Comparison of ENCODE assay signal across 25 cellular contexts in genomic region chr14:61391119-61391518, GRCh38.
DNase-seq lines count a peak whose midpoint lies in the region; ATAC-seq, FAIRE-seq and TF ChIP-seq lines count a peak whose summit lies in the region.
"Had no signal": no experiment of that assay in that cellular context is flagged by ENCODE, and none has a peak within 500 bp of the region (broad histone marks: within the 10 kb centered on the region; RNA-seq: fewer than 3 reads in every experiment).

No MANE protein-coding gene starts in this region.

- H3K27me3 ChIP-seq in CD4-positive, alpha-beta memory T cell (ENCODE audit: insufficient read depth, low read length): no peaks in the 10 kb centered on the region
- H3K27me3 ChIP-seq: cardiac muscle cell, upper lobe of right lung had no signal

- no peak for ATAC-seq in T-cell (replicated peaks in 1 of 4)
- ATAC-seq: natural killer cell treated with Interleukin-12 subunit alpha and Interleukin-12 subunit beta and Interleukin-15 and Interleukin-18, amount 100 ng/mL, for 72 hours; upper lobe of right lung had no signal

- peaks cover 42% of the 10 kb centered on the region for H3K36me3 Mint-ChIP-seq in activated CD4-positive, alpha-beta T cell treated with anti-CD3 and anti-CD28 coated beads, Interleukin-2, amount 10 ng/mL, durations not matched to agents 24 days and 14 days (ENCODE audit: low read depth)
- peaks cover 17 to 42% of the 10 kb centered on the region in 2 donors for H3K36me3 Mint-ChIP-seq in CD4-positive, alpha-beta memory T cell
- H3K36me3 Mint-ChIP-seq in T-cell: peaks cover 28% of the 10 kb centered on the region

- no peaks in the 10 kb centered on the region for H3K9me3 ChIP-seq in CD4-positive, alpha-beta memory T cell (ENCODE audit: control insufficient read depth in 1 of 2, low read length in 2 of 2)
- H3K9me3 ChIP-seq: upper lobe of right lung had no signal

- peaks cover 100% of the 10 kb centered on the region for H3K4me1 ChIP-seq in CD4-positive, alpha-beta memory T cell (ENCODE audit: insufficient read depth, low read length)

- H3K4me3 ChIP-seq in CD4-positive, alpha-beta memory T cell (ENCODE audit: low read length in 2 of 2): peak overlapping the region in 1 of 2 donors; percentile 47
- H3K4me3 ChIP-seq in astrocyte of the cerebellum (ENCODE audit: low read depth, low read length): no peak overlapping the region
- H3K4me3 ChIP-seq: cardiac muscle cell, upper lobe of right lung had no signal

- POLR2A ChIA-PET in CD4-positive, alpha-beta memory T cell (lab: Charles Lee; ENCODE audit: partially characterized antibody): interaction anchor here (0.7 to 8.8 kb wide), 9 partner anchors 10 to 111 kb away, joined by 3 to 133 read pairs (median 4); partner anchors contain the start of gene PRKCH
- POLR2A ChIA-PET in T-cell (lab: Charles Lee): interaction anchor here in 1 of 2 donors (1.0 kb wide), 1 partner anchor 12 kb away, joined by 3 read pairs; no protein-coding TSS in a partner anchor

- no peaks in the 10 kb centered on the region for H3K27me3 Mint-ChIP-seq in activated CD4-positive, alpha-beta T cell treated with anti-CD3 and anti-CD28 coated beads, Interleukin-2, amount 10 ng/mL, durations not matched to agents 24 days and 14 days
- H3K27me3 Mint-ChIP-seq in CD4-positive, alpha-beta memory T cell: no peaks in the 10 kb centered on the region
- no peaks in the 10 kb centered on the region for H3K27me3 Mint-ChIP-seq in T-cell
- H3K27me3 Mint-ChIP-seq: natural killer cell treated with Interleukin-12 subunit alpha and Interleukin-12 subunit beta and Interleukin-15 and Interleukin-18, amount 100 ng/mL, for 72 hours had no signal

- intact Hi-C loops in activated CD4-positive, alpha-beta T cell treated with anti-CD3 and anti-CD28 coated beads, Interleukin-2, amount 10 ng/mL, durations not matched to agents 24 days and 14 days (cut with micrococcal nuclease): no loop called here
- intact Hi-C loops in CD4-positive, alpha-beta memory T cell (cut with micrococcal nuclease): no loop called here

- TF ChIP-seq CTCF in astrocyte of the cerebellum (IDR thresholded peaks at IDR 0.05; ENCODE audit: low read depth, low read length, missing control alignments) (no peak), GM13977 (IDR thresholded peaks at IDR 0.05; ENCODE audit: extremely low read depth, insufficient read depth, missing control alignments) (no peak)

- no peaks in the 10 kb centered on the region for H3K9me3 Mint-ChIP-seq in activated CD4-positive, alpha-beta T cell treated with anti-CD3 and anti-CD28 coated beads, Interleukin-2, amount 10 ng/mL, durations not matched to agents 24 days and 14 days
- no peaks in the 10 kb centered on the region for H3K9me3 Mint-ChIP-seq in CD4-positive, alpha-beta memory T cell
- no peaks in the 10 kb centered on the region for H3K9me3 Mint-ChIP-seq in T-cell
- H3K9me3 Mint-ChIP-seq: natural killer cell treated with Interleukin-12 subunit alpha and Interleukin-12 subunit beta and Interleukin-15 and Interleukin-18, amount 100 ng/mL, for 72 hours had no signal

- H3K4me1 Mint-ChIP-seq in activated CD4-positive, alpha-beta T cell treated with anti-CD3 and anti-CD28 coated beads, Interleukin-2, amount 10 ng/mL, durations not matched to agents 24 days and 14 days: peaks cover 45% of the 10 kb centered on the region
- peaks cover 2 to 61% (median 30%) of the 10 kb centered on the region in 4 donors for H3K4me1 Mint-ChIP-seq in CD4-positive, alpha-beta memory T cell
- H3K4me1 Mint-ChIP-seq in T-cell: peaks cover 0 to 21% (median 2%) of the 10 kb centered on the region in 3 donors

- in situ Hi-C loops in astrocyte of the cerebellum (cut with HindIII; ENCODE audit: low sequenced_read_pairs): no loop called here
- in situ Hi-C loops in GM13977 (cut with MboI; ENCODE audit: low pct_unique_long_range_greater_than_20kb, low sequenced_read_pairs, unreplicated experiment): no loop called here

- DNase-seq in activated CD4-positive, alpha-beta T cell treated with anti-CD3 and anti-CD28 coated beads, Interleukin-2, amount 10 ng/mL, durations not matched to agents 24 days and 14 days: no peak
- no peak for DNase-seq in activated CD4-positive, alpha-beta T cell treated with anti-CD3 and anti-CD28 coated beads for 4 hours
- no peak for DNase-seq in CD4-positive, alpha-beta memory T cell
- DNase-seq in T-cell (no peak), astrocyte of the cerebellum (ENCODE audit: low read depth) (peak; percentile 12), RCC 7860 (ENCODE audit: low spot score) (no peak), SIG-M5 (lab: John Stamatoyannopoulos, UW) (no peak), GM13977 (ENCODE audit: low spot score) (no peak)
- DNase-seq: activated effector memory CD4-positive, alpha-beta T cell treated with Interleukin-2 at 50 U/mL for 16 hours; anterior cingulate cortex; Calu3; DND-41; HCEC 1CT; Kasumi-1; midbrain; NCI-H524; small intestine; stimulated activated CD4-positive, alpha-beta T cell treated with anti-CD3 and anti-CD28 coated beads, Interleukin-1b, Interleukin-23, amount 100 ng/mL, for 48 hours; substantia nigra; T1000; upper lobe of right lung had no signal

- peak overlapping the region; percentile 65 for H3K27ac ChIP-seq in CD4-positive, alpha-beta memory T cell (ENCODE audit: low read depth, low read length)
- H3K27ac ChIP-seq: cardiac muscle cell, upper lobe of right lung had no signal

- no peak for FAIRE-seq in RCC 7860 (lab: Jason Lieb, UNC)
- FAIRE-seq: endometrium, GM19239, small intestine had no signal

- peak overlapping the region; percentile 81 for H3K4me3 Mint-ChIP-seq in activated CD4-positive, alpha-beta T cell treated with anti-CD3 and anti-CD28 coated beads, Interleukin-2, amount 10 ng/mL, durations not matched to agents 24 days and 14 days
- H3K4me3 Mint-ChIP-seq in CD4-positive, alpha-beta memory T cell: peak overlapping the region in 7 of 8 donors; percentile 18 to 84 (median 78)
- peak overlapping the region in 2 of 3 donors; percentile 65 to 71 for H3K4me3 Mint-ChIP-seq in T-cell
- H3K4me3 Mint-ChIP-seq: natural killer cell treated with Interleukin-12 subunit alpha and Interleukin-12 subunit beta and Interleukin-15 and Interleukin-18, amount 100 ng/mL, for 72 hours had no signal

- no peak overlapping the region for H3K27ac Mint-ChIP-seq in activated CD4-positive, alpha-beta T cell treated with anti-CD3 and anti-CD28 coated beads, Interleukin-2, amount 10 ng/mL, durations not matched to agents 24 days and 14 days
- H3K27ac Mint-ChIP-seq in CD4-positive, alpha-beta memory T cell: peak overlapping the region in 2 of 7 donors; percentile 85 to 88
- peak overlapping the region in 1 of 2 donors; percentile 81 for H3K27ac Mint-ChIP-seq in T-cell
- H3K27ac Mint-ChIP-seq: natural killer cell treated with Interleukin-12 subunit alpha and Interleukin-12 subunit beta and Interleukin-15 and Interleukin-18, amount 100 ng/mL, for 72 hours had no signal

- H3K36me3 ChIP-seq in CD4-positive, alpha-beta memory T cell (ENCODE audit: insufficient read depth, low read length): peaks cover 4% of the 10 kb centered on the region
- H3K36me3 ChIP-seq: cardiac muscle cell, upper lobe of right lung had no signal

- CTCF ChIA-PET in CD4-positive, alpha-beta memory T cell (lab: Charles Lee; ENCODE audit: partially characterized antibody): no interaction called here
- CTCF ChIA-PET in T-cell (lab: Charles Lee): interaction anchor here in 1 of 2 donors (0.9 to 1.8 kb wide), 3 partner anchors 12 to 69 kb away, joined by 3 to 6 read pairs (median 3); no protein-coding TSS in a partner anchor
